Comparison of ENCODE assay signal across 25 cellular contexts in the genomic region with DNA sequence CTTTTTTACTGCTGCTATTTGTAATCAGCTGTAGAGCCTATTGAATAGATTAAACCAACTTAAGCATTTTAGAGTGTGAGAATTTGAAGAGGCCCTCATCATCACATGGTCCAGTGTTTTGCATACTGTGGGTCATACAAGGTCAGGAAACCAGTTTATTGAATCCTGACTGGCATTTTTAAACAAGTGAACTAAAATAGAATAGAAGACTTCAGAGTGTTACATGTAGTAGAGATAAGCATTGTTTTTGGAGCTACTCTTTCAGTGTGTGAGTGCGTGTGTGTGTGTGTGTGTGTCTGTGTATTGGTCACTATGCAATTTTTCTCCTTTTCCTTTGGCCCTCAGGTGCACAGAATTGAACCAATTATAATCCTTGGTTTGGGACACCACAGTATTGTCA.
"Had no signal": no experiment of that assay in that cellular context is flagged by ENCODE, and none has a peak within 500 bp of the region (broad histone marks: within the 10 kb centered on the region; RNA-seq: fewer than 3 reads in every experiment).

No MANE protein-coding gene starts in this region.

- H3K9me3 ChIP-seq: ovary, prostate gland, testis, transverse colon had no signal

- FAIRE-seq: colon, islet of Langerhans had no signal

- DNase-seq: dermis blood vessel endothelial cell; esophagus squamous epithelium; foreskin keratinocyte; head of caudate nucleus; hypothalamus; kidney glomerular epithelial cell; mesenchymal stem cell; midbrain; nucleus accumbens; ovary; retina; sigmoid colon; stimulated activated CD4-positive, alpha-beta T cell treated with anti-CD3 and anti-CD28 coated beads, Interleukin-2, amount 100 ng/mL, for 24 hours; stimulated activated CD4-positive, alpha-beta T cell treated with anti-CD3 and anti-CD28 coated beads, Interleukin-4, amount 100 ng/mL, for 4 hours; stimulated activated naive B cell treated with anti-CD40 and anti-IgM and Interleukin-4, amounts not matched to agents 10 μg/mL and 1 μg/mL and 100 μg/mL, for 72 hours; stimulated activated naive CD8-positive, alpha-beta T cell treated with anti-CD3 and anti-CD28 coated beads, Interleukin-15, amount 100 ng/mL, for 72 hours; testis; transverse colon had no signal

- H3K27ac ChIP-seq: esophagus squamous epithelium, foreskin keratinocyte, neural progenitor cell, ovary, prostate gland, sigmoid colon, skin epidermis, testis, transverse colon had no signal

- ATAC-seq: foreskin keratinocyte; natural killer cell treated with Interleukin-12 subunit alpha and Interleukin-12 subunit beta and Interleukin-15 and Interleukin-18, amount 100 ng/mL, for 72 hours; stimulated activated naive B cell treated with anti-CD40 and anti-IgM and Interleukin-4, amounts not matched to agents 10 μg/mL and 1 μg/mL and 100 μg/mL, for 72 hours; stimulated activated naive CD8-positive, alpha-beta T cell treated with anti-CD3 and anti-CD28 coated beads, Interleukin-15, amount 100 ng/mL, for 72 hours had no signal

- H3K36me3 ChIP-seq: esophagus squamous epithelium, neural progenitor cell, ovary, prostate gland, sigmoid colon, transverse colon had no signal

- H3K9ac ChIP-seq: neural progenitor cell had no signal

- H3K4me1 ChIP-seq: esophagus squamous epithelium, foreskin keratinocyte, prostate gland, testis, transverse colon had no signal

- H3K4me2 ChIP-seq: neural progenitor cell had no signal

- H2AFZ ChIP-seq: neural progenitor cell had no signal

- H3K4me3 ChIP-seq: esophagus squamous epithelium, lung, neural progenitor cell, ovary, prostate gland, sigmoid colon, skin epidermis, testis, transverse colon had no signal

- H3K27me3 ChIP-seq: esophagus squamous epithelium, foreskin keratinocyte, neural progenitor cell, ovary, sigmoid colon, testis, transverse colon had no signal
